Comparison of ENCODE assay signal across 8 cellular contexts in the genomic region with DNA sequence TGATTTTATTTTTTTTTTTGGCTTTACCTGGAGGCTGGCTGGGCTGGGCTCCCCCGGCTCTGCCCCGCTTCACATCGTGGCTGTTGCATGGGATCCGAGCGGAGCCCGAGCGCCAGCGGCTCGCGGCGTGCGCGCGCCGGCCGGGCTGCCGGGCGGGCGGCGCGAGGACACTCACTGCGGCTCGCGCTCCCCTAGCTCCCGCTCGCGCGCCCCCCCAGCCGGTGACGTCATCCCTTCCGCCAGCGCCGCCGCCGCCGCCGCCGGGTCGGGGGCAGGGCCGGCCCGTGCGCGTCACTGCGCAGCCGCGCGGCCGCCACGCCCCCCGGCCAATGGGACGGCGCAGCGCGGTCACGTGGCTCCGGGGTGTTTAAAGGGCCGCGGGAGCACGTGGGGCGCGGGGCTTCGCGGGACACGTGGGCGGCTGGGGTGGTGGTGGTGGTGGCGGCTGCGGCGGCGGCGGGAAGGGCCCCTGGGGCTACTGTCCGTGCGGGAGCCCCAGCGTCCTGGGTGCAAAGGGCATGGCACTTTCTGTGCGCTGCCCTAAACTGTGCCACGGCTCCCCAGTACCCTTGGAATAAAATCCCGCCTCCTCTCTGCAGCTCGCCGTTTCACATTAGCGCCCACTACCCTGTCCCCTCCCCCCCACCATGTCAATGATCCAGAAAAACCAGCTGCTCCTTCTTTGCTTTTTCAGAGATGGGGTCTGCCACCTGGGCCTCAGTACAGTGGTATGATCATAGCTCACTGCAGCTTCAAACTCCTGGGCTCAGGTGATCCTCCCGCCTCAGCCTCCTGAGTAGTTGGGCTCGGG. TPM values are rescaled to one million over a fixed set of nuclear protein-coding genes. Genes with fewer than 3 reads are reported as not detected.
DNase-seq lines count a peak whose midpoint lies in the region; TF ChIP-seq lines count a peak whose summit lies in the region.

A gene (minus strand): TSS at position 176 of the 811 bp plus-strand sequence. CDS start 54,672 bp downstream, outside the sequence.

- peak within 1 kb of the TSS; percentile 66 for H2AFZ ChIP-seq in hepatocyte

- TF ChIP-seq CTCF in NB4 (IDR thresholded peaks at IDR 0.05; ENCODE audit: low read depth, low read length) = no peak
- no peak for TF ChIP-seq CTCF in hepatocyte (IDR thresholded peaks at IDR 0.05; ENCODE audit: poor library complexity)

- H3K36me3 ChIP-seq in hepatocyte (replicated peaks; ENCODE audit: insufficient read depth, low read depth) = no peaks in the 10 kb centered on the region
- no peaks in the 10 kb centered on the region for H3K36me3 ChIP-seq in urinary bladder (ENCODE audit: insufficient read depth)

- no peaks in the 10 kb centered on the region for H3K9me3 ChIP-seq in hepatocyte (ENCODE audit: low read depth)

- H4K20me1 ChIP-seq in hepatocyte (ENCODE audit: insufficient read depth, poor library complexity, severe bottlenecking) = no peaks in the 10 kb centered on the region

- H3K79me2 ChIP-seq in hepatocyte = no peaks in the 10 kb centered on the region

- no peaks in the 10 kb centered on the region for H3K9me2 ChIP-seq in hepatocyte (replicated peaks; ENCODE audit: insufficient read depth)

- H3K27me3 ChIP-seq in hepatocyte = peaks cover 35% of the 10 kb centered on the region

- DNase-seq in GM03348 (ENCODE audit: low spot score) (peak; percentile 99), NB4 (ENCODE audit: low read depth) (peak; percentile 73), T-helper 9 cell (peak; percentile 23), astrocyte of the hippocampus (ENCODE audit: low read depth, low spot score) (peak; percentile 98), hepatocyte (ENCODE audit: low spot score) (peak; percentile 93), retina (peak; percentile 89), LoVo (ENCODE audit: low spot score) (no peak)

- H3K4me3 ChIP-seq in NB4 (ENCODE audit: low read depth, low read length) = no peak within 1 kb of the TSS
- peak within 1 kb of the TSS; percentile 79 for H3K4me3 ChIP-seq in hepatocyte
- H3K4me3 ChIP-seq in urinary bladder (ENCODE audit: low read depth, low read length) = peak within 1 kb of the TSS; percentile 56

- H3K4me2 ChIP-seq in hepatocyte = peak within 1 kb of the TSS; percentile 99

- peaks cover 13% of the 10 kb centered on the region for H3K4me1 ChIP-seq in hepatocyte (ENCODE audit: insufficient read depth)
- H3K4me1 ChIP-seq in urinary bladder (ENCODE audit: insufficient read depth) = peaks cover 3% of the 10 kb centered on the region

- peak within 1 kb of the TSS; percentile 37 for H3K27ac ChIP-seq in hepatocyte
- no peak within 1 kb of the TSS for H3K27ac ChIP-seq in urinary bladder (ENCODE audit: low read depth)

- WGBS in hepatocyte (ENCODE audit: low lambda C conversion rate, missing lambda C conversion rate) = 36% methylated on average over 14 of the region's 81 CpGs
- 6% methylated on average over 81 of the region's 81 CpGs for WGBS in urinary bladder

- no peak for TF ChIP-seq POLR2A in NB4 (IDR thresholded peaks at IDR 0.05; ENCODE audit: extremely low read depth, insufficient read length)

RNA-seq across cellular contexts. Expression of the gene that starts here (rescaled TPM):
- total RNA-seq in hepatocyte (39.1 and 65.5 TPM in 2 replicates), urinary bladder (95.0 TPM)
- polyA plus RNA-seq in hepatocyte (21.9 and 25.7 TPM in 2 replicates), urinary bladder (45.2 TPM)
